ENCODE assay signal across 8 cellular contexts in genomic region chr18:37689841-37690240, GRCh38.
"Had no signal": no experiment of that assay in that cellular context is flagged by ENCODE, and none has a peak within 500 bp of the region (broad histone marks: within the 10 kb centered on the region; RNA-seq: fewer than 3 reads in every experiment).

No MANE protein-coding gene starts in this region.

- H3K27ac ChIP-seq: GM23248, HL-60 had no signal

- FAIRE-seq: HTR-8/SVneo had no signal

- H3K9ac ChIP-seq: GM23248 had no signal

- H3K4me3 ChIP-seq: GM23248, HAP-1 had no signal

- H2AFZ ChIP-seq: GM23248 had no signal

- H3K9me3 ChIP-seq: HAP-1 had no signal

- DNase-seq: GM23248, GOT3, H7, HFFc6, KBM-7 had no signal

- H3K36me3 ChIP-seq: HAP-1 had no signal

- H3K4me1 ChIP-seq: HAP-1 had no signal
